1 cellular context compared by ENCODE assay signal in the genomic region with DNA sequence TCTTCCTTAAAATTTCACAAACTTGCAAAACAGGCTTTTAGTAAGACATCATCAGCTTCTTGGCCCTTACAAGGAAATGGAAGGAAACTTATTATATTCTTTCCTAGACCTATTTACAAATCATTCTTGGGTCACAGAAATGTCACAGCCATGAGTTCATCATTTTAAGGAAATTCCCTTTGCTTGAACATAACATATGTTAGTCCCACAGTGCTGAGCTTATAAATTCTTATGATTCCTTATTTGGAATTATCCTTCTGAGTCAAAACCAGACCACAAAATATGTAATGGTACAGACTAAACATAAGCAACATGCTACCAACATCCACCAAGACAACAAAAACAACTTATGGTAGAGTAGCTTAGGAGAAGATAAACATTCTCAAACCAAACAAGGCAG.
TF ChIP-seq lines count a peak whose summit lies in the region.

No MANE protein-coding gene starts in this region.

TF ChIP-seq in GM12878, 131 proteins besides CTCF, POLR2A, EP300 and RAD21 (continued from another document):
- TF ChIP-seq, protein P1, sequence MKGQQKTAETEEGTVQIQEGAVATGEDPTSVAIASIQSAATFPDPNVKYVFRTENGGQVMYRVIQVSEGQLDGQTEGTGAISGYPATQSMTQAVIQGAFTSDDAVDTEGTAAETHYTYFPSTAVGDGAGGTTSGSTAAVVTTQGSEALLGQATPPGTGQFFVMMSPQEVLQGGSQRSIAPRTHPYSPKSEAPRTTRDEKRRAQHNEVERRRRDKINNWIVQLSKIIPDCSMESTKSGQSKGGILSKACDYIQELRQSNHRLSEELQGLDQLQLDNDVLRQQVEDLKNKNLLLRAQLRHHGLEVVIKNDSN (IDR thresholded peaks at IDR 0.05; ENCODE audit: borderline replicate concordance, extremely low read length, insufficient read depth, low read depth, low read length) = no peak
- TF ChIP-seq WRNIP1 (IDR thresholded peaks at IDR 0.05; ENCODE audit: borderline replicate concordance, low read depth, low read length) (no peak), ATF2 (IDR thresholded peaks at IDR 0.05; ENCODE audit: low read length) (0 out of 2 replicates have a peak, but pooled peaks have one; percentile 31), KDM1A (IDR thresholded peaks at IDR 0.05; ENCODE audit: borderline replicate concordance) (no peak), RELA (IDR thresholded peaks at IDR 0.05; ENCODE audit: borderline replicate concordance, partially characterized antibody) (no peak), RAD51 (IDR thresholded peaks at IDR 0.05) (no peak), TCF7 (IDR thresholded peaks at IDR 0.05; ENCODE audit: borderline replicate concordance) (no peak), SPI1 (IDR thresholded peaks at IDR 0.05; ENCODE audit: borderline replicate concordance, insufficient read depth, low read depth, low read length) (no peak), RELB (IDR thresholded peaks at IDR 0.05; ENCODE audit: low read depth) (no peak), YBX1 (IDR thresholded peaks at IDR 0.05) (no peak), SMARCA5 (IDR thresholded peaks at IDR 0.05) (no peak), SRF (IDR thresholded peaks at IDR 0.05; ENCODE audit: low read depth in 2 of 2, low read length in 2 of 2) (no peak)
